ENCODE assay signal across 23 cellular contexts in genomic region chr6:110654096-110654820, GRCh38.
DNase-seq lines count a peak whose midpoint lies in the region; ATAC-seq, FAIRE-seq and TF ChIP-seq lines count a peak whose summit lies in the region.
"Had no signal": no experiment of that assay in that cellular context is flagged by ENCODE, and none has a peak within 500 bp of the region (broad histone marks: within the 10 kb centered on the region; RNA-seq: fewer than 3 reads in every experiment).

No MANE protein-coding gene starts in this region.

- no peak for TF ChIP-seq EP300 in A549 (IDR thresholded peaks at IDR 0.05)

- peaks cover 24% of the 10 kb centered on the region for H3K4me1 ChIP-seq in A549
- H3K4me1 ChIP-seq: breast epithelium, vagina had no signal

- H3K9me3 Mint-ChIP-seq in activated T-helper 17 cell treated with anti-CD3 and anti-CD28 coated beads, Interleukin-2, amount 50 U/mL, for 72 hours, result no peaks in the 10 kb centered on the region
- H3K9me3 Mint-ChIP-seq: CD4-positive, CD25-positive, alpha-beta regulatory T cell; natural killer cell; stimulated activated naive CD8-positive, alpha-beta T cell treated with anti-CD3 and anti-CD28 coated beads, Interleukin-15, Interleukin-2, amounts not matched to agents 100 ng/mL and 50 ng/mL, for 24 hours had no signal

- CTCF ChIA-PET in A549 (lab: Yijun Ruan, JAX), result no interaction called here

- no peaks in the 10 kb centered on the region for H3K27me3 Mint-ChIP-seq in activated T-helper 17 cell treated with anti-CD3 and anti-CD28 coated beads, Interleukin-2, amount 50 U/mL, for 72 hours
- H3K27me3 Mint-ChIP-seq: activated naive CD8-positive, alpha-beta T cell; CD4-positive, CD25-positive, alpha-beta regulatory T cell; stimulated activated naive CD8-positive, alpha-beta T cell treated with anti-CD3 and anti-CD28 coated beads, Interleukin-15, Interleukin-2, amounts not matched to agents 100 ng/mL and 50 ng/mL, for 24 hours had no signal

- peak overlapping the region; percentile 52 for H3K4me2 ChIP-seq in A549

- no peaks in the 10 kb centered on the region for H3K36me3 Mint-ChIP-seq in activated T-helper 17 cell treated with anti-CD3 and anti-CD28 coated beads, Interleukin-2, amount 50 U/mL, for 72 hours (ENCODE audit: low read depth)
- H3K36me3 Mint-ChIP-seq: natural killer cell had no signal

- no peak for FAIRE-seq in A549 (lab: Jason Lieb, UNC)
- FAIRE-seq in HTR-8/SVneo (lab: Jason Lieb, UNC), result no peak

- no peak for TF ChIP-seq RAD21 in A549 (conservative IDR thresholded peaks at IDR 0.05 in 1 of 2, IDR thresholded peaks at IDR 0.05 in 1 of 2)

- TF ChIP-seq POLR2A in A549 (IDR thresholded peaks at IDR 0.05; ENCODE audit: low read length), result no peak

- peak overlapping the region; percentile 52 to 53; a peak in 3 of 6 replicates for H3K27ac ChIP-seq in A549
- H3K27ac ChIP-seq in layer of hippocampus (ENCODE audit: low read depth, low read length), result peak overlapping the region; percentile 66
- H3K27ac ChIP-seq: breast epithelium, gastrocnemius medialis, vagina had no signal

- H3K4me3 ChIP-seq in A549, result no peak overlapping the region
- H3K4me3 ChIP-seq: breast epithelium, gastrocnemius medialis, vagina had no signal

- peak; percentile 4 to 74 for DNase-seq in A549 (ENCODE audit: low read depth in 1 of 2, low spot score in 1 of 2)
- peak; percentile 54 for DNase-seq in HuH-7 (ENCODE audit: low spot score)
- no peak for DNase-seq in activated CD4-positive, alpha-beta T cell treated with anti-CD3 and anti-CD28 coated beads for 4 hours
- DNase-seq in posterior vena cava (ENCODE audit: low spot score), result no peak
- DNase-seq in HTR-8/SVneo (ENCODE audit: insufficient read length, low spot score), result no peak
- DNase-seq: activated CD4-positive, alpha-beta T cell treated with anti-CD3 and anti-CD28 coated beads, Interleukin-2, amount 50 U/mL, for 4 hours; activated T-cell treated with anti-CD3 and anti-CD28 coated beads, Interleukin-2, amount 50 U/mL, for 1 hour; gastrocnemius medialis; Kasumi-1; natural killer cell; NCI-H1436 treated with DMSO at 0.1 percent for 48 hours; NCI-H446 treated with DMSO at 0.1 percent for 48 hours; OCI-M1; stimulated activated CD4-positive, alpha-beta T cell treated with anti-CD3 and anti-CD28 coated beads, Interleukin-15, amount 100 ng/mL, for 24 hours had no signal

- no peak overlapping the region for H3K27ac Mint-ChIP-seq in activated T-helper 17 cell treated with anti-CD3 and anti-CD28 coated beads, Interleukin-2, amount 50 U/mL, for 72 hours
- H3K27ac Mint-ChIP-seq: activated naive CD8-positive, alpha-beta T cell; natural killer cell; stimulated activated naive CD8-positive, alpha-beta T cell treated with anti-CD3 and anti-CD28 coated beads, Interleukin-15, Interleukin-2, amounts not matched to agents 100 ng/mL and 50 ng/mL, for 24 hours had no signal

- H3K9me3 ChIP-seq in A549, result no peaks in the 10 kb centered on the region
- H3K9me3 ChIP-seq: breast epithelium, gastrocnemius medialis, vagina had no signal

- H3K4me1 Mint-ChIP-seq in activated T-helper 17 cell treated with anti-CD3 and anti-CD28 coated beads, Interleukin-2, amount 50 U/mL, for 72 hours, result peaks cover 23% of the 10 kb centered on the region

- no peak for TF ChIP-seq CTCF in A549 (IDR thresholded peaks at IDR 0.05)

- H3K4me3 Mint-ChIP-seq in activated T-helper 17 cell treated with anti-CD3 and anti-CD28 coated beads, Interleukin-2, amount 50 U/mL, for 72 hours, result no peak overlapping the region
- H3K4me3 Mint-ChIP-seq: activated naive CD8-positive, alpha-beta T cell; natural killer cell; stimulated activated naive CD8-positive, alpha-beta T cell treated with anti-CD3 and anti-CD28 coated beads, Interleukin-15, Interleukin-2, amounts not matched to agents 100 ng/mL and 50 ng/mL, for 24 hours had no signal

- intact Hi-C loops in posterior vena cava (cut with DNase I), result no loop called here

- POLR2A ChIA-PET in A549 (lab: Yijun Ruan, JAX), result interaction anchor here (0.5 kb wide), 1 partner anchor 102 kb away, joined by 3 read pairs; no protein-coding TSS in a partner anchor

- H3K27me3 ChIP-seq in layer of hippocampus (ENCODE audit: control insufficient read depth, insufficient read depth, low read length), result no peaks in the 10 kb centered on the region
- H3K27me3 ChIP-seq: breast epithelium, gastrocnemius medialis, vagina had no signal

- WGBS in A549 (ENCODE audit: missing lambda C conversion rate), result 46% methylated on average over 7 of the region's 7 CpGs

- ATAC-seq in A549, result peak; percentile 76 to 92
- peak; percentile 12 for ATAC-seq in activated T-helper 17 cell treated with anti-CD3 and anti-CD28 coated beads, Interleukin-2, amount 50 U/mL, for 72 hours (replicated peaks)
- no peak for ATAC-seq in GM21717 (IDR thresholded peaks at IDR 0.05; ENCODE audit: unreplicated experiment)
- ATAC-seq: gastrocnemius medialis, natural killer cell, SK-N-SH treated with all-trans-retinoic acid at 6 μM for 48 hours had no signal

TF ChIP-seq in A549, 52 proteins besides CTCF, POLR2A, EP300 and RAD21:
- no peak for TF ChIP-seq EHMT2 (IDR thresholded peaks at IDR 0.05; ENCODE audit: low read depth)
- TF ChIP-seq GATA3 (IDR thresholded peaks at IDR 0.05; ENCODE audit: borderline replicate concordance), result peak; percentile 22; the same call in 1 of the 2 replicates
- TF ChIP-seq FOSL2 (IDR thresholded peaks at IDR 0.05), result no peak
- TF ChIP-seq FOSL2 (CRISPR knock-in tag; IDR thresholded peaks at IDR 0.05), result peak; percentile 58; the same call in 1 of the 2 replicates
- no peak for TF ChIP-seq MAZ (IDR thresholded peaks at IDR 0.05; ENCODE audit: borderline replicate concordance, low read depth, low read length)

Comparison
In these comparisons a context has a peak if more than half of its experiments do, and no peak if none do; other contexts are left out.
1. DNase-seq: peak in A549 (2 of 2) and HuH-7 (single experiment); none in activated CD4-positive, alpha-beta T cell treated with anti-CD3 and anti-CD28 coated beads for 4 hours (0 of 2), posterior vena cava (single experiment) and HTR-8/SVneo (single experiment).